ENCODE assay signal across 15 cellular contexts in the genomic region with DNA sequence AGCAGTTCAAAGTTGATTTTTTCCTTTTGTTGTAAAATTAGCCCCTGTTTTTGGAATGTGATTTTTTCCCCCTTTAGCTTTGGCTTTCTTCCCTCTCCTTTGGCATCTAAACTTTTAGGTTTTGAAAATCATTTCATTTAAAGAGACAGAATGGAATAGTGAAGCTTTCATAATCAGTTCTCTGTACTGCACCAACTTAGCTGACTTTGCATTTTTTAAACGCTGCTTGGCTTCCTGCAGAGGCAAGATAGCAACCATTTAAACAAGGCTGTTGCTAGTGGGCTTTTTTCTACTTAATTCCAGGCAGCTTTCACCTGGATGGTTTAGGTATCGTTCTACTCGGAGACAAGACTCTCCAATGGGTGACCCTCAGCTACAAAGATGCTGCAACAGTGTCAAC.
"Had no signal": no experiment of that assay in that cellular context is flagged by ENCODE, and none has a peak within 500 bp of the region (broad histone marks: within the 10 kb centered on the region; RNA-seq: fewer than 3 reads in every experiment).

No MANE protein-coding gene starts in this region.

- H3K4me1 ChIP-seq: gastrocnemius medialis, left ventricle myocardium inferior, right atrium auricular region, spleen had no signal

- H3K27me3 ChIP-seq: gastrocnemius medialis, heart right ventricle, right atrium auricular region, spleen, tibial nerve had no signal

- H3K4me1 Mint-ChIP-seq: memory B cell had no signal

- ATAC-seq: gastrocnemius medialis; heart right ventricle; stimulated activated naive B cell treated with anti-CD40 and anti-IgM and Interleukin-4, amounts not matched to agents 10 μg/mL and 1 μg/mL and 100 μg/mL, for 72 hours had no signal

- DNase-seq: activated naive CD4-positive, alpha-beta T cell treated with anti-CD3 and anti-CD28 coated beads, Interleukin-2, amount 50 U/mL, for 16 hours; activated T-cell treated with anti-CD3 and anti-CD28 coated beads, Interleukin-2, amount 50 U/mL, for 1 hour; central memory CD4-positive, alpha-beta T cell; effector memory CD4-positive, alpha-beta T cell; gastrocnemius medialis; heart right ventricle; islet precursor cell; left ventricle myocardium inferior; spleen; stimulated activated CD4-positive, alpha-beta T cell treated with anti-CD3 and anti-CD28 coated beads, Interleukin-2, amount 100 ng/mL, for 24 hours; stimulated activated naive B cell treated with anti-CD40 and anti-IgM and Interleukin-4, amounts not matched to agents 10 μg/mL and 1 μg/mL and 100 μg/mL, for 72 hours had no signal

- H3K27ac ChIP-seq: gastrocnemius medialis, heart right ventricle, left ventricle myocardium inferior, right atrium auricular region, spleen, tibial nerve had no signal

- H3K4me3 Mint-ChIP-seq: memory B cell; neural crest cell; stimulated activated naive B cell treated with anti-CD40 and anti-IgM and Interleukin-4, amounts not matched to agents 10 μg/mL and 1 μg/mL and 100 μg/mL, for 72 hours had no signal

- H3K27me3 Mint-ChIP-seq: memory B cell had no signal

- H3K36me3 ChIP-seq: gastrocnemius medialis, heart right ventricle, left ventricle myocardium inferior, right atrium auricular region, spleen, tibial nerve had no signal

- H3K4me3 ChIP-seq: gastrocnemius medialis, heart right ventricle, left ventricle myocardium inferior, right atrium auricular region, spleen, tibial nerve had no signal

- H3K9me3 Mint-ChIP-seq: memory B cell had no signal

- H3K27ac Mint-ChIP-seq: memory B cell; stimulated activated naive B cell treated with anti-CD40 and anti-IgM and Interleukin-4, amounts not matched to agents 10 μg/mL and 1 μg/mL and 100 μg/mL, for 72 hours had no signal

- H3K9me3 ChIP-seq: gastrocnemius medialis, left ventricle myocardium inferior, right atrium auricular region, spleen, tibial nerve had no signal

- H3K36me3 Mint-ChIP-seq: memory B cell; stimulated activated naive B cell treated with anti-CD40 and anti-IgM and Interleukin-4, amounts not matched to agents 10 μg/mL and 1 μg/mL and 100 μg/mL, for 72 hours had no signal
